11 cellular contexts compared by ENCODE assay signal in the genomic region with DNA sequence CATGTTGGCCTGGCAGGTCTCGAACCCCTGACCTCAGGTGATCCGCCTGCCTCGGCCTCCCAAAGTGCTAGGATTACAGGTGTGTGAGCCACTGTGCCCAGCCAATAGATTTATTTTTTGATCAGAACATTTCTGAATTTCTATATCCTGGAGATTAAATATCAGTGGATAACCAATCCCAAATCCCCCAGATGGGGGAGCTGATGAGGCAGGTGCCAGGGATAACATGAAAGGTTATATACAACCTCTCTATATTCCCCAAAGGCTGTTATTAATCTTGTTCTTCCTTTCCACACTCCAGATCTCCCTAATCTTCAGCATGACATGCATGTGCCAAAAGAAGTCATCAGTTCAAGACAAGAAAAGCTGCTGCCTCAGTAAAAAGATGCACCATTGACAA.
DNase-seq lines count a peak whose midpoint lies in the region; ATAC-seq, FAIRE-seq and TF ChIP-seq lines count a peak whose summit lies in the region.
"Had no signal": no experiment of that assay in that cellular context is flagged by ENCODE, and none has a peak within 500 bp of the region (broad histone marks: within the 10 kb centered on the region; RNA-seq: fewer than 3 reads in every experiment).

No MANE protein-coding gene starts in this region.

- H3K4me3 Mint-ChIP-seq in endothelial cell (ENCODE audit: unreplicated experiment) = no peak overlapping the region
- H3K4me3 Mint-ChIP-seq: memory B cell had no signal

- H3K27me3 ChIP-seq in heart right ventricle = no peaks in the 10 kb centered on the region
- no peaks in the 10 kb centered on the region for H3K27me3 ChIP-seq in right cardiac atrium (ENCODE audit: control insufficient read depth, insufficient read depth)
- H3K27me3 ChIP-seq: SJSA1 had no signal

- WGBS in heart right ventricle, 2 donors = 88 to 90% methylated on average over 3 of the region's 3 CpGs
- WGBS in right cardiac atrium = 82% methylated on average over 3 of the region's 3 CpGs
- 81 to 88% methylated on average over 3 of the region's 3 CpGs for WGBS in lower leg skin, 2 donors

- no peaks in the 10 kb centered on the region for H3K36me3 Mint-ChIP-seq in endothelial cell (ENCODE audit: low read depth, unreplicated experiment)
- H3K36me3 Mint-ChIP-seq: memory B cell had no signal

- H3K9me3 Mint-ChIP-seq in endothelial cell (ENCODE audit: unreplicated experiment) = no peaks in the 10 kb centered on the region
- H3K9me3 Mint-ChIP-seq: memory B cell had no signal

- H3K27me3 Mint-ChIP-seq in endothelial cell (ENCODE audit: unreplicated experiment) = no peaks in the 10 kb centered on the region
- H3K27me3 Mint-ChIP-seq: memory B cell had no signal

- intact Hi-C loops in heart right ventricle (cut with DNase I) = no loop called here
- intact Hi-C loops in right cardiac atrium (cut with DNase I) = no loop called here
- intact Hi-C loops in lower leg skin (cut with DNase I; ENCODE audit: low total_unique reads) = no loop called here

- peak in 5 of 9 donors; percentile 28 to 44 (median 34) for TF ChIP-seq CTCF in heart right ventricle (IDR thresholded peaks at IDR 0.05)
- peak; percentile 44 for TF ChIP-seq CTCF in endothelial cell (IDR thresholded peaks at IDR 0.05; ENCODE audit: unreplicated experiment)
- TF ChIP-seq CTCF in lower leg skin (IDR thresholded peaks at IDR 0.05) = no peak

- no peak overlapping the region for H3K27ac Mint-ChIP-seq in endothelial cell (ENCODE audit: unreplicated experiment)
- H3K27ac Mint-ChIP-seq: memory B cell had no signal

- H3K36me3 ChIP-seq in heart right ventricle = no peaks in the 10 kb centered on the region
- H3K36me3 ChIP-seq: SJSA1 had no signal

- no peaks in the 10 kb centered on the region for H3K4me1 ChIP-seq in heart right ventricle
- no peaks in the 10 kb centered on the region for H3K4me1 ChIP-seq in right cardiac atrium (ENCODE audit: control insufficient read depth, insufficient read depth, low read length)

- no peak overlapping the region for H3K27ac ChIP-seq in heart right ventricle
- no peak overlapping the region for H3K27ac ChIP-seq in right cardiac atrium (ENCODE audit: low read length)
- H3K27ac ChIP-seq: SJSA1 had no signal

- ATAC-seq in heart right ventricle (no peak), right cardiac atrium (no peak), GM18870 (IDR thresholded peaks at IDR 0.05; ENCODE audit: unreplicated experiment) (no peak), HG03520 (IDR thresholded peaks at IDR 0.05; ENCODE audit: unreplicated experiment) (no peak)

- H3K4me1 Mint-ChIP-seq in endothelial cell (ENCODE audit: unreplicated experiment) = no peaks in the 10 kb centered on the region

- no peak for FAIRE-seq in urothelium cell line (lab: Jason Lieb, UNC)

- no peak for DNase-seq in heart right ventricle
- DNase-seq in right cardiac atrium = no peak
- peak; percentile 24 for DNase-seq in NCI-H460 (ENCODE audit: extremely low read depth, low read depth)
- peak; percentile 26 for DNase-seq in endothelial cell (ENCODE audit: low spot score)
- DNase-seq in urothelium cell line (ENCODE audit: low spot score) = peak; percentile 18
- no peak for DNase-seq in lower leg skin (ENCODE audit: low spot score in 2 of 2)
- DNase-seq: aorta had no signal

- no peak for TF ChIP-seq POLR2A in lower leg skin (IDR thresholded peaks at IDR 0.05)

- H3K4me3 ChIP-seq in heart right ventricle (no peak overlapping the region), right cardiac atrium (ENCODE audit: low read length) (no peak overlapping the region), lower leg skin (ENCODE audit: low read depth, poor library complexity, severe bottlenecking) (no peak overlapping the region)
- H3K4me3 ChIP-seq: SJSA1 had no signal

- no peaks in the 10 kb centered on the region for H3K9me3 ChIP-seq in heart right ventricle
- H3K9me3 ChIP-seq in right cardiac atrium (ENCODE audit: control insufficient read depth, low read length) = no peaks in the 10 kb centered on the region
- H3K9me3 ChIP-seq: SJSA1 had no signal

Comparison
In these comparisons a context has a peak if more than half of its experiments do, and no peak if none do; other contexts are left out.
1. DNase-seq: peak in NCI-H460 (single experiment), endothelial cell (single experiment) and urothelium cell line (single experiment); none in heart right ventricle (0 of 2), right cardiac atrium (0 of 3) and lower leg skin (0 of 2).
2. CTCF ChIP-seq: peak in heart right ventricle (5 of 9) and endothelial cell (single experiment); none in lower leg skin (0 of 3).